ENCODE assay signal across 8 cellular contexts in the genomic region with DNA sequence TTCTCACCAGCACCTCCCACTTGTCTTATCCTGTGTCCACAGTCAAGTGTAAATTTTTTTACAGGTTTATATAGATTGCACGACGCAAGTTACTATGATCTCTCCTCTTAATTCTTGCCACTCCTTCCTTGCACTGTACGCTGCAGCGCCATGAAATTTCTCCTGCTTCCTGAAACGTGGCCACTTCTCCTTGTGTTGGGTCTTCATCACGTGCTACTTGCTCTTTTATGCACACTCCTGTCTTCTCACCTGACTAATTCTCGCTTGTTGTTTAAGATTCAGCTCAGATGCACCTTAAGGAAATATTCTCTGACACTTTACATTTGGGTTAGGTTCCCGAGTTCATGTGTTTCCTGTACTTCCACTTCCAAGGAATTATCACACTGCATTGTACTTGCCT.
"Had no signal": no experiment of that assay in that cellular context is flagged by ENCODE, and none has a peak within 500 bp of the region (broad histone marks: within the 10 kb centered on the region; RNA-seq: fewer than 3 reads in every experiment).

No MANE protein-coding gene starts in this region.

- ATAC-seq: GM12878 had no signal

- H3K4me3 ChIP-seq: GM12878 had no signal

- DNase-seq: GDM1, GF-D8 had no signal

- FAIRE-seq: G401.6, GM12878, GM12891, GM12892, GM18507, GM19239 had no signal
